ENCODE assay signal across 7 cellular contexts in genomic region chr6:45830441-45831139, GRCh38.
DNase-seq lines count a peak whose midpoint lies in the region; ATAC-seq and TF ChIP-seq lines count a peak whose summit lies in the region.

No MANE protein-coding gene starts in this region.

- H4K91ac ChIP-seq in H9 (ENCODE audit: insufficient read length, low read depth, low read length) = no peak overlapping the region

- H3K4me3 ChIP-seq in PC-3 (ENCODE audit: low read length) (no peak overlapping the region), epithelial cell of esophagus (ENCODE audit: low read length) (no peak overlapping the region), uterus (no peak overlapping the region), colonic mucosa (no peak overlapping the region)

- ATAC-seq in GM18909 (IDR thresholded peaks at IDR 0.05; ENCODE audit: poor library complexity, unreplicated experiment) (peak; percentile 97), HG02852 (IDR thresholded peaks at IDR 0.05; ENCODE audit: unreplicated experiment) (peak; percentile 92), PC-3 (no peak)

- H2BK5ac ChIP-seq in H9 (ENCODE audit: insufficient read length, low read length) = no peak overlapping the region

- DNase-seq in PC-3 (no peak), epithelial cell of esophagus (ENCODE audit: low read depth) (peak; percentile 37), H9 (no peak), uterus (no peak), colonic mucosa (no peak)

- no TSS peak for BruUV-seq in PC-3 (replicated peaks; lab: Mats Ljungman, UMichigan)

- no peaks in the 10 kb centered on the region for H3K23me2 ChIP-seq in H9 (ENCODE audit: insufficient read length, low read depth, low read length, poor library complexity, severe bottlenecking)

- no peak overlapping the region for H2AK5ac ChIP-seq in H9 (ENCODE audit: insufficient read length, low read length)

- H3K4ac ChIP-seq in H9 (ENCODE audit: low read depth, low read length) = no peak overlapping the region

- H3T11ph ChIP-seq in H9 (ENCODE audit: low read length) = no peak overlapping the region

- H3K4me3 Mint-ChIP-seq in H9 = no peak overlapping the region

- H3K9me2 ChIP-seq in PC-3 (replicated peaks; ENCODE audit: low read length) = no peaks in the 10 kb centered on the region

- no CpG with 5 or more reads among the region's 9 CpGs for WGBS in H9 (ENCODE audit: extremely low coverage, insufficient read length, low lambda C conversion rate)

- POLR2A ChIA-PET in PC-3 (lab: Charles Lee; ENCODE audit: unreplicated experiment) = no interaction called here

- H3K4me1 ChIP-seq in PC-3 (ENCODE audit: insufficient read depth, low read length) (no peaks in the 10 kb centered on the region), H9 (ENCODE audit: insufficient read depth, low read length) (no peaks in the 10 kb centered on the region), uterus (no peaks in the 10 kb centered on the region), colonic mucosa (no peaks in the 10 kb centered on the region)

- no peak for TF ChIP-seq POLR2A in uterus (IDR thresholded peaks at IDR 0.05)

- H3K36me3 Mint-ChIP-seq in H9 (ENCODE audit: insufficient read depth in 1 of 3, low read depth in 3 of 3) = no peaks in the 10 kb centered on the region

- H3K27ac Mint-ChIP-seq in H9 = no peak overlapping the region

- no peak overlapping the region for H3K14ac ChIP-seq in H9 (ENCODE audit: insufficient read depth, low read length)

- H3K27ac ChIP-seq in PC-3 (ENCODE audit: low read length) (no peak overlapping the region), H9 (ENCODE audit: insufficient read length, low read depth, low read length) (no peak overlapping the region), uterus (no peak overlapping the region), colonic mucosa (no peak overlapping the region)

- no peak overlapping the region for H3K18ac ChIP-seq in H9 (ENCODE audit: insufficient read length, low read depth, low read length)

- TF ChIP-seq CTCF in PC-3 (conservative IDR thresholded peaks at IDR 0.05; ENCODE audit: low read depth, low read length) (no peak), epithelial cell of esophagus (IDR thresholded peaks at IDR 0.05; ENCODE audit: insufficient read depth, low read depth, low read length, missing control alignments) (no peak), H9 (conservative IDR thresholded peaks at IDR 0.05) (no peak), uterus (IDR thresholded peaks at IDR 0.05) (no peak), colonic mucosa (IDR thresholded peaks at IDR 0.05) (no peak)

- no peaks in the 10 kb centered on the region; the same call in 1 of the 2 replicates for H3K27me3 Mint-ChIP-seq in H9 (ENCODE audit: low read depth)

- CTCF ChIA-PET in PC-3 (lab: Charles Lee) = no interaction called here

- H3K9ac ChIP-seq in PC-3 (ENCODE audit: low read length) (no peak overlapping the region), H9 (ENCODE audit: extremely low read depth, insufficient read length, low read length) (no peak overlapping the region), colonic mucosa (ENCODE audit: low read depth in 2 of 2, low read length in 2 of 2) (no peak overlapping the region)

- H2BK120ac ChIP-seq in H9 (ENCODE audit: low read depth, low read length, poor library complexity, severe bottlenecking) = no peak overlapping the region

- no peaks in the 10 kb centered on the region for H3K79me1 ChIP-seq in H9 (ENCODE audit: insufficient read depth, low read depth, low read length, poor library complexity, severe bottlenecking)

- H3K9me3 Mint-ChIP-seq in H9 = peaks cover 0 to 6% of the 10 kb centered on the region in 2 experiments; a peak in 3 of 5 replicates

- intact Hi-C loops in PC-3 (cut with micrococcal nuclease) (no loop called here), uterus (cut with DNase I; ENCODE audit: low total_unique reads) (no loop called here), colonic mucosa (cut with DNase I) (no loop called here)

- H2AFZ ChIP-seq in PC-3 (ENCODE audit: low read length) (no peak overlapping the region; the same call in 1 of the 2 replicates), H9 (ENCODE audit: low read length) (no peak overlapping the region)

- peak overlapping the region; percentile 22; the same call in 1 of the 2 replicates for H3K4me2 ChIP-seq in PC-3 (ENCODE audit: low read length)
- no peak overlapping the region for H3K4me2 ChIP-seq in H9 (ENCODE audit: insufficient read depth, insufficient read length, low read length)

- no peak overlapping the region for H2BK15ac ChIP-seq in H9 (ENCODE audit: low read depth, low read length)

- no peaks in the 10 kb centered on the region for H3K79me2 ChIP-seq in PC-3 (ENCODE audit: low read length)
- no peaks in the 10 kb centered on the region for H3K79me2 ChIP-seq in H9 (ENCODE audit: insufficient read depth, low read length)

- H3K36me3 ChIP-seq in PC-3 (ENCODE audit: low read depth, low read length) (no peaks in the 10 kb centered on the region), uterus (no peaks in the 10 kb centered on the region), colonic mucosa (no peaks in the 10 kb centered on the region)

- H2BK12ac ChIP-seq in H9 (ENCODE audit: insufficient read length, low read depth, low read length) = no peak overlapping the region

- H3K23ac ChIP-seq in H9 (ENCODE audit: insufficient read length, low read depth, low read length) = no peak overlapping the region

- no peaks in the 10 kb centered on the region for H3K4me1 Mint-ChIP-seq in H9

- H3K27me3 ChIP-seq in PC-3 (ENCODE audit: low read length) (no peaks in the 10 kb centered on the region), H9 (ENCODE audit: insufficient read depth, low read length) (no peaks in the 10 kb centered on the region), uterus (no peaks in the 10 kb centered on the region), colonic mucosa (no peaks in the 10 kb centered on the region)

- no peak overlapping the region for H2BK20ac ChIP-seq in H9 (ENCODE audit: low read depth, low read length, poor library complexity, severe bottlenecking)

- H4K5ac ChIP-seq in H9 (ENCODE audit: insufficient read length, low read depth, low read length) = no peak overlapping the region

- H4K20me1 ChIP-seq in PC-3 (ENCODE audit: low read length) = no peaks in the 10 kb centered on the region
- no peaks in the 10 kb centered on the region for H4K20me1 ChIP-seq in H9 (ENCODE audit: control insufficient read depth, insufficient read depth, insufficient read length)

- H4K8ac ChIP-seq in H9 (replicated peaks; ENCODE audit: insufficient read length, low read depth, low read length) = no peak overlapping the region

- no peaks in the 10 kb centered on the region for H3K9me3 ChIP-seq in PC-3 (ENCODE audit: low read length)
- H3K9me3 ChIP-seq in H9 (ENCODE audit: control insufficient read depth, low read depth, low read length) = no peaks in the 10 kb centered on the region
- H3K9me3 ChIP-seq in uterus = no peaks in the 10 kb centered on the region
- H3K9me3 ChIP-seq in colonic mucosa = no peaks in the 10 kb centered on the region

- H3K56ac ChIP-seq in H9 (ENCODE audit: insufficient read length, low read depth, low read length) = no peak overlapping the region

- H3F3A ChIP-seq in PC-3 (ENCODE audit: low read length, unreplicated experiment) = no peaks in the 10 kb centered on the region
